Comparison of ENCODE assay signal across 9 cellular contexts in genomic region chr19:54518844-54519243, GRCh38. TPM values are rescaled to one million over a fixed set of nuclear protein-coding genes. Genes with fewer than 3 reads are reported as not detected.
DNase-seq lines count a peak whose midpoint lies in the region; ATAC-seq and TF ChIP-seq lines count a peak whose summit lies in the region.
"Had no signal": no experiment of that assay in that cellular context is flagged by ENCODE, and none has a peak within 500 bp of the region (broad histone marks: within the 10 kb centered on the region; RNA-seq: fewer than 3 reads in every experiment).

No MANE protein-coding gene starts in this region.

- intact Hi-C loops in esophagus muscularis mucosa (cut with DNase I), result no loop called here
- intact Hi-C loops in testis (cut with DNase I; ENCODE audit: low total_unique reads), result no loop called here

- no peaks in the 10 kb centered on the region for H3K27me3 Mint-ChIP-seq in progenitor cell of endocrine pancreas

- H3K36me3 Mint-ChIP-seq in progenitor cell of endocrine pancreas (ENCODE audit: insufficient read depth), result peaks cover 5% of the 10 kb centered on the region

- no peak for TF ChIP-seq CTCF in coronary artery (IDR thresholded peaks at IDR 0.05)
- no peak for TF ChIP-seq CTCF in esophagus muscularis mucosa (IDR thresholded peaks at IDR 0.05)
- no peak for TF ChIP-seq CTCF in testis (IDR thresholded peaks at IDR 0.05)
- TF ChIP-seq CTCF in progenitor cell of endocrine pancreas (IDR thresholded peaks at IDR 0.05; ENCODE audit: unreplicated experiment), result no peak

- TF ChIP-seq POLR2A in esophagus muscularis mucosa (IDR thresholded peaks at IDR 0.05; ENCODE audit: low read depth) (no peak), testis (IDR thresholded peaks at IDR 0.05) (no peak)

- H3K27ac ChIP-seq in coronary artery (no peak overlapping the region), esophagus muscularis mucosa (replicated peaks in 1 of 4) (no peak overlapping the region), testis (no peak overlapping the region)

- H3K4me1 ChIP-seq in esophagus muscularis mucosa (peaks cover 0 to 4% (median 0%) of the 10 kb centered on the region in 4 donors), testis (no peaks in the 10 kb centered on the region)

- H3K9me3 ChIP-seq in esophagus muscularis mucosa (no peaks in the 10 kb centered on the region), testis (no peaks in the 10 kb centered on the region)

- 43% methylated on average over 5 of the region's 5 CpGs for WGBS in esophagus muscularis mucosa
- WGBS in testis, 2 donors, result 65 to 73% methylated on average over 5 of the region's 5 CpGs

- H3K27ac Mint-ChIP-seq in progenitor cell of endocrine pancreas, result no peak overlapping the region

- peak; percentile 50 for ATAC-seq in GM18861 (IDR thresholded peaks at IDR 0.05; ENCODE audit: unreplicated experiment)

- H3K4me3 Mint-ChIP-seq in progenitor cell of endocrine pancreas (ENCODE audit: low read depth), result no peak overlapping the region

- H3K27me3 ChIP-seq in esophagus muscularis mucosa (peaks cover 0 to 53% (median 0%) of the 10 kb centered on the region in 4 donors), testis (no peaks in the 10 kb centered on the region)

- DNase-seq in COR-L47 (lab: John Stamatoyannopoulos, UW) (peak; percentile 75), LHCN-M2 (ENCODE audit: low read depth) (peak; percentile 92), coronary artery (ENCODE audit: low spot score) (no peak), esophagus muscularis mucosa (ENCODE audit: extremely low spot score) (no peak), testis (no peak), progenitor cell of endocrine pancreas (ENCODE audit: low spot score, unreplicated experiment) (no peak)
- peak; percentile 16 for DNase-seq in activated naive CD4-positive, alpha-beta T cell treated with anti-CD3 and anti-CD28 coated beads, Interleukin-2, amount 50 U/mL, for 16 hours
- DNase-seq: NCI-H446 treated with DMSO at 0.1 percent for 48 hours had no signal

- H3K36me3 ChIP-seq in esophagus muscularis mucosa (no peaks in the 10 kb centered on the region), testis (ENCODE audit: low read depth, missing control alignments) (no peaks in the 10 kb centered on the region)

- peaks cover 64% of the 10 kb centered on the region for H3K9me3 Mint-ChIP-seq in progenitor cell of endocrine pancreas (ENCODE audit: low read depth)

- no peak for TF ChIP-seq EP300 in esophagus muscularis mucosa (IDR thresholded peaks at IDR 0.05)

- H3K4me3 ChIP-seq in coronary artery (no peak overlapping the region), esophagus muscularis mucosa (no peak overlapping the region), testis (no peak overlapping the region)

- H3K4me1 Mint-ChIP-seq in progenitor cell of endocrine pancreas (ENCODE audit: low read depth), result no peaks in the 10 kb centered on the region

RNA-seq across cellular contexts. Expression of gene LAIR2, which starts 16.2 kb away (rescaled TPM):
- not detected in 2 replicates for total RNA-seq in LHCN-M2 (2014; rRNA removed)
- not detected for polyA plus RNA-seq in LHCN-M2 (2012)
- not detected for total RNA-seq in esophagus muscularis mucosa
- not detected for total RNA-seq in testis
- 0.65 TPM for polyA plus RNA-seq in testis (ENCODE audit: insufficient read depth, low read depth, low replicate concordance)
- not detected in 2 replicates for total RNA-seq in progenitor cell of endocrine pancreas

RNA-seq across cellular contexts. Expression of gene CDC42EP5, which starts 45.7 kb away (rescaled TPM):
- total RNA-seq in LHCN-M2 (2014; rRNA removed) (9.2 and 9.5 TPM in 2 replicates), esophagus muscularis mucosa (10 to 100 TPM; 10.8 to 27.1 (median 20.6) TPM), testis (10 to 100 TPM; 10.2 to 11.9 TPM), progenitor cell of endocrine pancreas (1.6 and 2.1 TPM in 2 replicates)
- polyA plus RNA-seq in LHCN-M2 (2012), result 6.1 TPM
- 7.8 TPM for polyA plus RNA-seq in testis (ENCODE audit: insufficient read depth, low read depth, low replicate concordance)

RNA-seq across cellular contexts. Expression of gene LILRA2, which starts 54.7 kb away (rescaled TPM):
- total RNA-seq in LHCN-M2 (2014; rRNA removed), result not detected in 2 replicates
- not detected for polyA plus RNA-seq in LHCN-M2 (2012)
- 1 to 10 TPM in 3 of 4 donors, under 1 TPM in 1; 0.83 to 4.6 (median 2.3) TPM for total RNA-seq in esophagus muscularis mucosa
- total RNA-seq in testis, result under 1 TPM; 0.47 to 0.87 TPM
- polyA plus RNA-seq in testis (ENCODE audit: insufficient read depth, low read depth, low replicate concordance), result 2.6 TPM
- total RNA-seq in progenitor cell of endocrine pancreas, result not detected in 2 replicates

RNA-seq across cellular contexts. Expression of gene LENG9, which starts 55.3 kb away (rescaled TPM):
- total RNA-seq in LHCN-M2 (2014; rRNA removed) (3.8 and 8.2 TPM in 2 replicates), esophagus muscularis mucosa (1 to 10 TPM; 5.4 to 9.3 (median 8.1) TPM), testis (1 to 10 TPM; 5.6 to 5.8 TPM), progenitor cell of endocrine pancreas (0.72 and 0.75 TPM in 2 replicates)
- 2.4 TPM for polyA plus RNA-seq in LHCN-M2 (2012)
- polyA plus RNA-seq in testis (ENCODE audit: insufficient read depth, low read depth, low replicate concordance), result 1.9 TPM

Comparison
In these comparisons a context has a peak if more than half of its experiments do, and no peak if none do; other contexts are left out.
1. DNase-seq: peak in COR-L47 (single experiment), LHCN-M2 (single experiment) and activated naive CD4-positive, alpha-beta T cell treated with anti-CD3 and anti-CD28 coated beads, Interleukin-2, amount 50 U/mL, for 16 hours (single experiment); none in coronary artery (single experiment), esophagus muscularis mucosa (single experiment), testis (single experiment) and progenitor cell of endocrine pancreas (single experiment).